ENCODE assay signal across 20 cellular contexts in genomic region chr9:134925011-134925511, GRCh38. TPM values are rescaled to one million over a fixed set of nuclear protein-coding genes. Genes with fewer than 3 reads are reported as not detected.
DNase-seq lines count a peak whose midpoint lies in the region; ATAC-seq, FAIRE-seq and TF ChIP-seq lines count a peak whose summit lies in the region.
"Had no signal": no experiment of that assay in that cellular context is flagged by ENCODE, and none has a peak within 500 bp of the region (broad histone marks: within the 10 kb centered on the region; RNA-seq: fewer than 3 reads in every experiment).

No MANE protein-coding gene starts in this region.

- H3K9me3 Mint-ChIP-seq in activated B cell treated with CpG ODN at 0.5 μM for 24 hours: no peaks in the 10 kb centered on the region
- peaks cover 0 to 5% (median 0%) of the 10 kb centered on the region in 11 donors for H3K9me3 Mint-ChIP-seq in naive thymus-derived CD4-positive, alpha-beta T cell
- H3K9me3 Mint-ChIP-seq: H9 had no signal

- H3K4me1 ChIP-seq in BLaER1 treated with 17β-estradiol and CSF1 and Interleukin-3, amounts not matched to agents 10 nM and 100 nM: peaks cover 37 to 97% (median 69%) of the 10 kb centered on the region in 10 experiments
- no peaks in the 10 kb centered on the region for H3K4me1 ChIP-seq in naive thymus-derived CD4-positive, alpha-beta T cell (ENCODE audit: control insufficient read depth in 2 of 2, insufficient read depth in 2 of 2, low read length in 2 of 2)
- H3K4me1 ChIP-seq: Peyer's patch had no signal

- H3K4me3 ChIP-seq in BLaER1 treated with 17β-estradiol and CSF1 and Interleukin-3, amounts not matched to agents 10 nM and 100 nM: no peak overlapping the region
- H3K4me3 ChIP-seq in naive thymus-derived CD4-positive, alpha-beta T cell (ENCODE audit: low read length): no peak overlapping the region
- H3K4me3 ChIP-seq: Peyer's patch had no signal

- no peak for TF ChIP-seq CTCF in activated B cell treated with CpG ODN at 0.5 μM for 24 hours (IDR thresholded peaks at IDR 0.05)

- H3K4me2 ChIP-seq in BLaER1 treated with 17β-estradiol and CSF1 and Interleukin-3, amounts not matched to agents 10 nM and 100 nM: peak overlapping the region in 7 of 11 experiments; percentile 25 to 91 (median 86); a peak in 12 of 22 replicates

- H3K27ac Mint-ChIP-seq in activated B cell treated with CpG ODN at 0.5 μM for 24 hours: peak overlapping the region; percentile 9
- no peak overlapping the region for H3K27ac Mint-ChIP-seq in naive thymus-derived CD4-positive, alpha-beta T cell
- H3K27ac Mint-ChIP-seq: H9 had no signal

- peaks cover 28% of the 10 kb centered on the region for H3K4me1 Mint-ChIP-seq in activated B cell treated with CpG ODN at 0.5 μM for 24 hours
- peaks cover 0 to 2% (median 0%) of the 10 kb centered on the region in 7 donors for H3K4me1 Mint-ChIP-seq in naive thymus-derived CD4-positive, alpha-beta T cell
- H3K4me1 Mint-ChIP-seq: H9 had no signal

- H3K27me3 Mint-ChIP-seq in activated B cell treated with CpG ODN at 0.5 μM for 24 hours: peaks cover 15% of the 10 kb centered on the region
- H3K27me3 Mint-ChIP-seq in naive thymus-derived CD4-positive, alpha-beta T cell: peaks cover 0 to 16% (median 0%) of the 10 kb centered on the region in 5 donors

- intact Hi-C loops in activated B cell treated with CpG ODN at 0.5 μM for 24 hours (cut with micrococcal nuclease): no loop called here
- intact Hi-C loops in naive thymus-derived CD4-positive, alpha-beta T cell (cut with micrococcal nuclease): no loop called here

- no peaks in the 10 kb centered on the region for H3K36me3 Mint-ChIP-seq in activated B cell treated with CpG ODN at 0.5 μM for 24 hours (ENCODE audit: low read depth)
- H3K36me3 Mint-ChIP-seq in naive thymus-derived CD4-positive, alpha-beta T cell: no peaks in the 10 kb centered on the region

- no peak overlapping the region for H3K4me3 Mint-ChIP-seq in activated B cell treated with CpG ODN at 0.5 μM for 24 hours
- H3K4me3 Mint-ChIP-seq in naive thymus-derived CD4-positive, alpha-beta T cell: no peak overlapping the region
- H3K4me3 Mint-ChIP-seq: H9 had no signal

- POLR2A ChIA-PET in activated B cell treated with CpG ODN at 0.5 μM for 24 hours (lab: Charles Lee): no interaction called here
- POLR2A ChIA-PET in naive thymus-derived CD4-positive, alpha-beta T cell (lab: Charles Lee): no interaction called here

- FAIRE-seq in GM19239 (lab: Jason Lieb, UNC): peak; percentile 80
- FAIRE-seq: A204.1 had no signal

- H3K27ac ChIP-seq in BLaER1 treated with 17β-estradiol and CSF1 and Interleukin-3, amounts not matched to agents 10 nM and 100 nM: peak overlapping the region in 5 of 11 experiments; percentile 26 to 98 (median 43); a peak in 6 of 22 replicates
- H3K27ac ChIP-seq in naive thymus-derived CD4-positive, alpha-beta T cell (ENCODE audit: low read depth, low read length): no peak overlapping the region
- H3K27ac ChIP-seq: Peyer's patch had no signal

- H3K27me3 ChIP-seq in BLaER1 treated with 17β-estradiol and CSF1 and Interleukin-3, amounts not matched to agents 10 nM and 100 nM: peaks cover 0 to 41% (median 0%) of the 10 kb centered on the region in 11 experiments; a peak in 6 of 22 replicates
- H3K27me3 ChIP-seq in naive thymus-derived CD4-positive, alpha-beta T cell (ENCODE audit: control insufficient read depth in 2 of 2, insufficient read depth in 2 of 2, low read length in 2 of 2): no peaks in the 10 kb centered on the region
- H3K27me3 ChIP-seq: Peyer's patch had no signal

- H3K9ac ChIP-seq in BLaER1 treated with 17β-estradiol and CSF1 and Interleukin-3, amounts not matched to agents 10 nM and 100 nM: no peak overlapping the region

- CTCF ChIA-PET in activated B cell treated with CpG ODN at 0.5 μM for 24 hours (lab: Charles Lee): no interaction called here
- CTCF ChIA-PET in naive thymus-derived CD4-positive, alpha-beta T cell (lab: Charles Lee): no interaction called here

- no peaks in the 10 kb centered on the region for H3K36me3 ChIP-seq in BLaER1 treated with 17β-estradiol and CSF1 and Interleukin-3, amounts not matched to agents 10 nM and 100 nM
- no peaks in the 10 kb centered on the region for H3K36me3 ChIP-seq in naive thymus-derived CD4-positive, alpha-beta T cell (ENCODE audit: control insufficient read depth in 2 of 3, insufficient read depth in 3 of 3, low read length in 3 of 3)
- H3K36me3 ChIP-seq: Peyer's patch had no signal

- no peak for ATAC-seq in activated B cell treated with CpG ODN at 0.5 μM for 24 hours (ENCODE audit: low read depth)
- peak; percentile 21 for ATAC-seq in naive thymus-derived CD4-positive, alpha-beta T cell
- ATAC-seq in stimulated activated naive CD8-positive, alpha-beta T cell treated with anti-CD3 and anti-CD28 coated beads, Interleukin-15, Interleukin-2, amounts not matched to agents 100 U/mL and 50 U/mL, for 24 hours: no peak
- ATAC-seq: SK-N-SH treated with all-trans-retinoic acid at 6 μM for 48 hours had no signal

- peaks cover 3 to 21% (median 5%) of the 10 kb centered on the region in 11 experiments; a peak in 20 of 22 replicates for H3K9me3 ChIP-seq in BLaER1 treated with 17β-estradiol and CSF1 and Interleukin-3, amounts not matched to agents 10 nM and 100 nM (replicated peaks in 1 of 11)
- H3K9me3 ChIP-seq in naive thymus-derived CD4-positive, alpha-beta T cell (ENCODE audit: control insufficient read depth in 2 of 3, low read length in 3 of 3): no peaks in the 10 kb centered on the region
- H3K9me3 ChIP-seq: Peyer's patch had no signal

- DNase-seq in GM19239 (ENCODE audit: insufficient read length, low spot score) (no peak), activated B cell treated with CpG ODN at 0.5 μM for 24 hours (no peak), DMS153 (lab: John Stamatoyannopoulos, UW) (no peak)
- no peak for DNase-seq in naive thymus-derived CD4-positive, alpha-beta T cell
- no peak for DNase-seq in effector CD8-positive, alpha-beta T cell (lab: John Stamatoyannopoulos, UW)
- no peak for DNase-seq in stimulated activated naive CD8-positive, alpha-beta T cell treated with anti-CD3 and anti-CD28 coated beads, Interleukin-15, Interleukin-2, amounts not matched to agents 100 U/mL and 50 U/mL, for 24 hours
- DNase-seq: C1 segment of cervical spinal cord, DMS 273 treated with DMSO at 0.1 percent for 48 hours, H9, MM.1S, NCI-H1417, NCI-H187 treated with DMSO at 0.1 percent for 48 hours, NCI-H2171, NCI-H446 treated with DMSO at 0.1 percent for 48 hours, SHP77 treated with DMSO at 0.1 percent for 48 hours had no signal

- no peaks in the 10 kb centered on the region; a peak in 1 of 22 replicates for H4K20me1 ChIP-seq in BLaER1 treated with 17β-estradiol and CSF1 and Interleukin-3, amounts not matched to agents 10 nM and 100 nM

RNA-seq across cellular contexts. Expression of gene FCN1, which starts 7.3 kb away (rescaled TPM):
- total RNA-seq in activated B cell treated with CpG ODN at 0.5 μM for 24 hours: 0.44 and 0.83 TPM in 2 replicates
- 100 to 1,000 TPM in 1 of 5 experiments, 10 to 100 TPM in 1, 1 to 10 TPM in 2, not detected in 1; 7.7 to 561 (median 53.8) TPM for total RNA-seq in naive thymus-derived CD4-positive, alpha-beta T cell
- 1 to 10 TPM; 2.1 to 3.2 TPM for polyA plus RNA-seq in naive thymus-derived CD4-positive, alpha-beta T cell
- total RNA-seq: H9, HT-29 had no signal

RNA-seq across cellular contexts. Expression of gene FCN2, which starts 44.5 kb away (rescaled TPM):
- not detected in 2 replicates for total RNA-seq in activated B cell treated with CpG ODN at 0.5 μM for 24 hours
- total RNA-seq in naive thymus-derived CD4-positive, alpha-beta T cell: not detected
- polyA plus RNA-seq in naive thymus-derived CD4-positive, alpha-beta T cell: not detected
- total RNA-seq: H9, HT-29, Peyer's patch had no signal
